Comparison of ENCODE assay signal across 8 cellular contexts in genomic region chr21:41369915-41370839, GRCh38. TPM values are rescaled to one million over a fixed set of nuclear protein-coding genes. Genes with fewer than 3 reads are reported as not detected.
DNase-seq lines count a peak whose midpoint lies in the region; ATAC-seq lines count a peak whose summit lies in the region.

No MANE protein-coding gene starts in this region.

- H3K9me2 ChIP-seq in Karpas-422 (replicated peaks; ENCODE audit: insufficient read depth, low read length), result no peaks in the 10 kb centered on the region

- H3K4me2 ChIP-seq in Karpas-422 (ENCODE audit: low read depth, low read length, poor library complexity, severe bottlenecking), result peak overlapping the region; percentile 67

- H3K9me3 Mint-ChIP-seq in CD8-positive, alpha-beta memory T cell, result no peaks in the 10 kb centered on the region
- H3K9me3 Mint-ChIP-seq in activated naive CD4-positive, alpha-beta T cell treated with anti-CD3 and anti-CD28 coated beads, Interleukin-2, amount 50 U/mL, for 24 hours, result no peaks in the 10 kb centered on the region
- no peaks in the 10 kb centered on the region for H3K9me3 Mint-ChIP-seq in naive thymus-derived CD4-positive, alpha-beta T cell

- peaks cover 54% of the 10 kb centered on the region for H3K4me1 ChIP-seq in CD8-positive, alpha-beta memory T cell (ENCODE audit: insufficient read depth, low read length)
- peaks cover 50% of the 10 kb centered on the region for H3K4me1 ChIP-seq in Karpas-422 (ENCODE audit: low read length)
- peaks cover 32 to 46% of the 10 kb centered on the region in 2 donors for H3K4me1 ChIP-seq in naive thymus-derived CD4-positive, alpha-beta T cell (ENCODE audit: control insufficient read depth in 2 of 2, insufficient read depth in 2 of 2, low read length in 2 of 2)

- intact Hi-C loops in naive thymus-derived CD4-positive, alpha-beta T cell (cut with micrococcal nuclease), result loop anchor here (1.0 to 10.0 kb wide), 6 partner anchors 8 to 645 kb away; partner anchors contain the start of genes MX1 (in 1 of the 2), MX2 (in 1 of the 2), PRDM15 (in 1 of the 2) and ZBTB21 (in 1 of the 2)

- no peaks in the 10 kb centered on the region for H3K9me3 ChIP-seq in CD8-positive, alpha-beta memory T cell (ENCODE audit: low read length)
- no peaks in the 10 kb centered on the region for H3K9me3 ChIP-seq in Karpas-422 (ENCODE audit: low read length)
- H3K9me3 ChIP-seq in naive thymus-derived CD4-positive, alpha-beta T cell (ENCODE audit: control insufficient read depth in 2 of 3, low read length in 3 of 3), result no peaks in the 10 kb centered on the region

- peaks cover 48 to 84% (median 64%) of the 10 kb centered on the region in 3 donors for H3K4me1 Mint-ChIP-seq in CD8-positive, alpha-beta memory T cell
- H3K4me1 Mint-ChIP-seq in activated naive CD4-positive, alpha-beta T cell treated with anti-CD3 and anti-CD28 coated beads, Interleukin-2, amount 50 U/mL, for 24 hours, result peaks cover 88% of the 10 kb centered on the region
- peaks cover 46 to 96% (median 87%) of the 10 kb centered on the region in 7 donors for H3K4me1 Mint-ChIP-seq in naive thymus-derived CD4-positive, alpha-beta T cell

- H3K79me2 ChIP-seq in Karpas-422 (ENCODE audit: low read length), result peaks cover 33% of the 10 kb centered on the region

- H3K36me3 Mint-ChIP-seq in CD8-positive, alpha-beta memory T cell, result peaks cover 2 to 54% (median 12%) of the 10 kb centered on the region in 3 donors
- H3K36me3 Mint-ChIP-seq in activated naive CD4-positive, alpha-beta T cell treated with anti-CD3 and anti-CD28 coated beads, Interleukin-2, amount 50 U/mL, for 24 hours, result peaks cover 14% of the 10 kb centered on the region
- H3K36me3 Mint-ChIP-seq in naive thymus-derived CD4-positive, alpha-beta T cell, result peaks cover 13 to 42% (median 26%) of the 10 kb centered on the region in 5 donors

- H3K36me3 ChIP-seq in CD8-positive, alpha-beta memory T cell (ENCODE audit: insufficient read depth, low read length), result no peaks in the 10 kb centered on the region
- no peaks in the 10 kb centered on the region for H3K36me3 ChIP-seq in Karpas-422 (ENCODE audit: insufficient read depth, low read length)
- peaks cover 0 to 33% (median 0%) of the 10 kb centered on the region in 3 experiments for H3K36me3 ChIP-seq in naive thymus-derived CD4-positive, alpha-beta T cell (ENCODE audit: control insufficient read depth in 2 of 3, insufficient read depth in 3 of 3, low read length in 3 of 3)

- H4K20me1 ChIP-seq in Karpas-422 (ENCODE audit: insufficient read depth, low read depth, low read length), result no peaks in the 10 kb centered on the region

- H3K27me3 Mint-ChIP-seq in CD8-positive, alpha-beta memory T cell, result no peaks in the 10 kb centered on the region
- no peaks in the 10 kb centered on the region for H3K27me3 Mint-ChIP-seq in activated naive CD4-positive, alpha-beta T cell treated with anti-CD3 and anti-CD28 coated beads, Interleukin-2, amount 50 U/mL, for 24 hours
- H3K27me3 Mint-ChIP-seq in naive thymus-derived CD4-positive, alpha-beta T cell, result no peaks in the 10 kb centered on the region

- peak overlapping the region; percentile 88 to 98 (median 94) for H3K27ac Mint-ChIP-seq in CD8-positive, alpha-beta memory T cell
- H3K27ac Mint-ChIP-seq in activated naive CD4-positive, alpha-beta T cell treated with anti-CD3 and anti-CD28 coated beads, Interleukin-2, amount 50 U/mL, for 24 hours, result peak overlapping the region; percentile 48
- peak overlapping the region; percentile 85 to 100 (median 97) for H3K27ac Mint-ChIP-seq in naive thymus-derived CD4-positive, alpha-beta T cell

- CTCF ChIA-PET in CD8-positive, alpha-beta memory T cell (lab: Charles Lee), result interaction anchor here (0.8 to 1.6 kb wide), 4 partner anchors 9 to 89 kb away, joined by 3 to 9 read pairs (median 4); partner anchors contain the start of gene MX1
- CTCF ChIA-PET in naive thymus-derived CD4-positive, alpha-beta T cell (lab: Charles Lee), result interaction anchor here (0.7 to 2.5 kb wide), 7 partner anchors 9 to 682 kb away, joined by 3 to 9 read pairs (median 3); partner anchors contain the start of gene MX1

- peak overlapping the region; percentile 86 to 93 (median 88) for H3K4me3 Mint-ChIP-seq in CD8-positive, alpha-beta memory T cell
- H3K4me3 Mint-ChIP-seq in activated naive CD4-positive, alpha-beta T cell treated with anti-CD3 and anti-CD28 coated beads, Interleukin-2, amount 50 U/mL, for 24 hours, result peak overlapping the region; percentile 81
- peak overlapping the region; percentile 83 to 99 (median 89) for H3K4me3 Mint-ChIP-seq in naive thymus-derived CD4-positive, alpha-beta T cell

- H3K9ac ChIP-seq in Karpas-422 (ENCODE audit: low read length), result peak overlapping the region; percentile 65

- ATAC-seq in naive thymus-derived CD4-positive, alpha-beta T cell, result peak; percentile 50
- no peak for ATAC-seq in HG03439 (IDR thresholded peaks at IDR 0.05; ENCODE audit: unreplicated experiment)
- ATAC-seq in HG03108 (IDR thresholded peaks at IDR 0.05; ENCODE audit: unreplicated experiment), result no peak
- no peak for ATAC-seq in GM18498 (IDR thresholded peaks at IDR 0.05; ENCODE audit: unreplicated experiment)
- ATAC-seq in HG03175 (IDR thresholded peaks at IDR 0.05; ENCODE audit: unreplicated experiment), result no peak

- H3K27ac ChIP-seq in CD8-positive, alpha-beta memory T cell (ENCODE audit: low read depth, low read length), result peak overlapping the region; percentile 49
- H3K27ac ChIP-seq in Karpas-422 (ENCODE audit: low read length), result peak overlapping the region; percentile 92
- H3K27ac ChIP-seq in naive thymus-derived CD4-positive, alpha-beta T cell (ENCODE audit: low read depth, low read length), result peak overlapping the region; percentile 88

- peak overlapping the region; percentile 85; the same call in 1 of the 2 replicates for H2AFZ ChIP-seq in Karpas-422 (ENCODE audit: low read length)

- H3K4me3 ChIP-seq in CD8-positive, alpha-beta memory T cell (ENCODE audit: low read length), result peak overlapping the region; percentile 81
- H3K4me3 ChIP-seq in Karpas-422 (ENCODE audit: low read length), result peak overlapping the region; percentile 57
- H3K4me3 ChIP-seq in naive thymus-derived CD4-positive, alpha-beta T cell (ENCODE audit: low read length), result peak overlapping the region; percentile 65

- peak; percentile 7 to 69 (median 43) for DNase-seq in CD8-positive, alpha-beta memory T cell
- peak; percentile 76 for DNase-seq in Karpas-422
- peak in 7 of 9 donors; percentile 50 to 71 (median 60) for DNase-seq in naive thymus-derived CD4-positive, alpha-beta T cell

- POLR2A ChIA-PET in CD8-positive, alpha-beta memory T cell (lab: Charles Lee), result interaction anchor here (1.2 to 2.7 kb wide), 4 partner anchors 8 to 56 kb away, joined by 3 to 21 read pairs (median 9); partner anchors contain the start of genes MX1 and MX2
- POLR2A ChIA-PET in naive thymus-derived CD4-positive, alpha-beta T cell (lab: Charles Lee), result interaction anchor here (0.6 to 7.7 kb wide), 11 partner anchors 10 to 1029 kb away, joined by 3 to 82 read pairs (median 5); partner anchors contain the start of genes FAM3B, MX1 and MX2

- H3K27me3 ChIP-seq in CD8-positive, alpha-beta memory T cell (ENCODE audit: insufficient read depth, low read length, poor library complexity, severe bottlenecking), result no peaks in the 10 kb centered on the region
- H3K27me3 ChIP-seq in Karpas-422 (ENCODE audit: low read length), result no peaks in the 10 kb centered on the region
- no peaks in the 10 kb centered on the region for H3K27me3 ChIP-seq in naive thymus-derived CD4-positive, alpha-beta T cell (ENCODE audit: control insufficient read depth in 2 of 2, insufficient read depth in 2 of 2, low read length in 2 of 2)

RNA-seq across cellular contexts. Expression of gene MX2, which starts 8.3 kb away (rescaled TPM):
- total RNA-seq in CD8-positive, alpha-beta memory T cell, result 10 to 100 TPM; 13.2 to 17.1 TPM
- 37.2 TPM for polyA plus RNA-seq in CD8-positive, alpha-beta memory T cell
- 27.8 and 31.0 TPM in 2 replicates for total RNA-seq in Karpas-422 (2014; rRNA removed; shearing (Covaris generic); ENCODE audit: low replicate concordance)
- 100 to 1,000 TPM in 3 of 5 experiments, 10 to 100 TPM in 2; 84.8 to 116 (median 100) TPM for total RNA-seq in naive thymus-derived CD4-positive, alpha-beta T cell
- polyA plus RNA-seq in naive thymus-derived CD4-positive, alpha-beta T cell, result 10 to 100 TPM; 46.7 to 49.5 TPM

RNA-seq across cellular contexts. Expression of gene FAM3B, which starts 53.6 kb away (rescaled TPM):
- not detected for total RNA-seq in CD8-positive, alpha-beta memory T cell
- not detected for polyA plus RNA-seq in CD8-positive, alpha-beta memory T cell
- not detected in 2 replicates for total RNA-seq in Karpas-422 (2014; rRNA removed; shearing (Covaris generic); ENCODE audit: low replicate concordance)
- total RNA-seq in naive thymus-derived CD4-positive, alpha-beta T cell, result not detected
- not detected for polyA plus RNA-seq in naive thymus-derived CD4-positive, alpha-beta T cell

RNA-seq across cellular contexts. Expression of gene MX1, which starts 55.9 kb away (rescaled TPM):
- 10 to 100 TPM; 10.5 to 10.6 TPM for total RNA-seq in CD8-positive, alpha-beta memory T cell
- 75.9 TPM for polyA plus RNA-seq in CD8-positive, alpha-beta memory T cell
- 90.0 and 108 TPM in 2 replicates for total RNA-seq in Karpas-422 (2014; rRNA removed; shearing (Covaris generic); ENCODE audit: low replicate concordance)
- total RNA-seq in naive thymus-derived CD4-positive, alpha-beta T cell, result 100 to 1,000 TPM in 1 of 5 experiments, 10 to 100 TPM in 4; 67.6 to 384 (median 74.5) TPM
- polyA plus RNA-seq in naive thymus-derived CD4-positive, alpha-beta T cell, result 10 to 100 TPM; 50.2 to 79.8 TPM
